Comparison of ENCODE assay signal across 33 cellular contexts in genomic region chr15:53581513-53581912, GRCh38.
"Had no signal": no experiment of that assay in that cellular context is flagged by ENCODE, and none has a peak within 500 bp of the region (broad histone marks: within the 10 kb centered on the region; RNA-seq: fewer than 3 reads in every experiment).

No MANE protein-coding gene starts in this region.

- ATAC-seq: activated naive CD4-positive, alpha-beta T cell treated with anti-CD3 and anti-CD28 coated beads, Interleukin-2, amount 50 U/mL, for 72 hours; activated naive CD8-positive, alpha-beta T cell treated with anti-CD3 and anti-CD28 coated beads, Interleukin-2, amount 50 U/mL, for 24 hours; activated T-cell treated with anti-CD3 and anti-CD28 coated beads, Interleukin-2, amount 50 U/mL, for 4 hours; activated T-cell treated with anti-CD3 and anti-CD28 coated beads, Interleukin-2, amount 50 U/mL, for 72 hours; activated T-helper 17 cell treated with anti-CD3 and anti-CD28 coated beads, Interleukin-2, amount 50 U/mL, for 72 hours; body of pancreas had no signal

- FAIRE-seq: astrocyte, bronchial epithelial cell had no signal

- H3K27me3 ChIP-seq: adrenal gland, ascending aorta, body of pancreas, brain microvascular endothelial cell, breast epithelium, cardiac muscle cell had no signal

- H3K9me3 ChIP-seq: adrenal gland, ascending aorta, body of pancreas, breast epithelium had no signal

- H3K4me1 ChIP-seq: adrenal gland, ascending aorta, body of pancreas, breast epithelium had no signal

- H3K27ac ChIP-seq: adrenal gland, ascending aorta, body of pancreas, brain microvascular endothelial cell, breast epithelium, cardiac muscle cell had no signal

- H3K36me3 ChIP-seq: adrenal gland, ascending aorta, brain microvascular endothelial cell, breast epithelium, cardiac muscle cell had no signal

- DNase-seq: activated effector memory CD4-positive, alpha-beta T cell treated with anti-CD3 and anti-CD28 coated beads, Interleukin-2, amount 50 U/mL, for 16 hours; activated effector memory CD4-positive, alpha-beta T cell treated with Interleukin-2 at 50 U/mL for 16 hours; activated gamma-delta T cell; activated gamma-delta T cell treated with Interleukin-2 at 50 U/mL for 16 hours; activated naive CD4-positive, alpha-beta T cell; activated naive CD4-positive, alpha-beta T cell treated with anti-CD3 and anti-CD28 coated beads for 36 hours; activated naive CD4-positive, alpha-beta T cell treated with anti-CD3 and anti-CD28 coated beads, Interleukin-2, amount 10 ng/mL, durations not matched to agents 7 days and 5 days; activated naive CD4-positive, alpha-beta T cell treated with anti-CD3 and anti-CD28 coated beads, Interleukin-2, amount 50 U/mL, for 16 hours; activated naive CD4-positive, alpha-beta T cell treated with Interleukin-2 at 50 U/mL for 16 hours; activated naive CD8-positive, alpha-beta T cell treated with anti-CD3 and anti-CD28 coated beads for 36 hours; activated naive CD8-positive, alpha-beta T cell treated with anti-CD3 and anti-CD28 coated beads, Interleukin-2, amount 10 ng/mL, durations not matched to agents 7 days and 5 days; activated naive CD8-positive, alpha-beta T cell treated with anti-CD3 and anti-CD28 coated beads, Interleukin-2, amount 50 U/mL, for 24 hours; activated T-cell treated with anti-CD3 and anti-CD28 coated beads, Interleukin-2, amount 50 U/mL, for 24 hours; activated T-cell treated with anti-CD3 and anti-CD28 coated beads, Interleukin-2, amount 50 U/mL, for 4 hours; activated T-cell treated with anti-CD3 and anti-CD28 coated beads, Interleukin-2, amount 50 U/mL, for 48 hours; activated T-cell treated with anti-CD3 and anti-CD28 coated beads, Interleukin-2, amount 50 U/mL, for 72 hours; adrenal gland; amniotic stem cell; amygdala; anterior cingulate cortex; aorta; body of pancreas; brain microvascular endothelial cell; caudate nucleus; central memory CD4-positive, alpha-beta T cell; cerebellar nuclear complex had no signal

- H3K4me3 ChIP-seq: adrenal gland, ascending aorta, body of pancreas, breast epithelium, cardiac muscle cell had no signal
